ENCODE assay signal across 15 cellular contexts in the genomic region with DNA sequence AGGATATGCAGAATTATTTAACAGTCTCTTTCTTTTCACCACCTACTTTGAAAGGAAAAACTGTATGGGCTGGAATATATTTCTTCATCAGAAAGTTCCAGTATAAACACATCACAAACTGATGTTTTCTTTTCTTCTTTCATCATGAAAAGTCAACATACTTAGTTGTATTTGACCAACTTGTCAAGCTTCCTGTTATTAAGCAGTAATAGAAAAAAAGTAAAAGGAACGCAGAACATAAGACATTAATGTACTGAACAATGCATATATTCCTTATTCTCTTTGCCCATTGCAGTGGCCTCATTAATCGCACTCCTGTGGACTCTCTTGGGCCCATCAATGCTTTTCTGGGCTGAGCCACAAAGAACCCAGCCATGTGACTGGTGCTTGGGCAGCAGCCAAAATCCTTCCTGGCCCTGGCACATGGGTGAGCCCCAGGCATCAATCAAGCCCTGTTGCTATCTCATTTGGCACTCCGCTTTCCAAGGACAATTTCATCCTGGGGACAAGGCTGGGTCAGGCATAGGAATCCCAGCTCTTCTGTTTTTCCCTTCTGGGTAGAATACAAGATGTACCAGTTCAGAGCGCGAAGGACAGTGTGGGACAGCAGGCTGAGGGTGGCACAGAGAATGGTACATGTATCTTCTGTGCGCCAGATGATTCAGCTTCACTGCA. TPM values are rescaled to one million over a fixed set of nuclear protein-coding genes. Genes with fewer than 3 reads are reported as not detected.
DNase-seq lines count a peak whose midpoint lies in the region; ATAC-seq and TF ChIP-seq lines count a peak whose summit lies in the region.
"Had no signal": no experiment of that assay in that cellular context is flagged by ENCODE, and none has a peak within 500 bp of the region (broad histone marks: within the 10 kb centered on the region; RNA-seq: fewer than 3 reads in every experiment).

No MANE protein-coding gene starts in this region.

- intact Hi-C loops in tibial artery (cut with DNase I; ENCODE audit: low total_unique reads) = no loop called here

- H3K4me3 Mint-ChIP-seq in brain = no peak overlapping the region
- H3K4me3 Mint-ChIP-seq: activated T-cell treated with anti-CD3 and anti-CD28 coated beads, Interleukin-2, amount 50 U/mL, for 24 hours had no signal

- no peaks in the 10 kb centered on the region for H3K27me3 Mint-ChIP-seq in brain

- peak overlapping the region in 4 of 5 experiments; percentile 38 to 80 (median 64) for H3K27ac Mint-ChIP-seq in brain
- H3K27ac Mint-ChIP-seq: activated T-cell treated with anti-CD3 and anti-CD28 coated beads, Interleukin-2, amount 50 U/mL, for 24 hours had no signal

- H3K4me1 ChIP-seq in tibial artery = peaks cover 3 to 49% (median 19%) of the 10 kb centered on the region in 4 donors

- H3K36me3 Mint-ChIP-seq in brain = peaks cover 48% of the 10 kb centered on the region

- no peak for TF ChIP-seq CTCF in brain (conservative IDR thresholded peaks at IDR 0.05)
- no peak for TF ChIP-seq CTCF in tibial artery (IDR thresholded peaks at IDR 0.05)

- H3K9me3 Mint-ChIP-seq in brain = peaks cover 3 to 13% (median 6%) of the 10 kb centered on the region in 5 experiments

- peaks cover 37% of the 10 kb centered on the region for H3K4me1 Mint-ChIP-seq in brain

- ATAC-seq in GM19467 (IDR thresholded peaks at IDR 0.05; ENCODE audit: unreplicated experiment) = no peak
- ATAC-seq in GM21619 (IDR thresholded peaks at IDR 0.05; ENCODE audit: unreplicated experiment) = no peak

- no peak overlapping the region for H3K4me3 ChIP-seq in tibial artery
- H3K4me3 ChIP-seq: thoracic aorta had no signal

- no peaks in the 10 kb centered on the region for H3K36me3 ChIP-seq in tibial artery
- H3K36me3 ChIP-seq: thoracic aorta had no signal

- H3K27ac ChIP-seq in layer of hippocampus (ENCODE audit: low read depth, low read length) (peak overlapping the region; percentile 42), tibial artery (peak overlapping the region; percentile 25 to 52)

- H3K9me3 ChIP-seq in tibial artery = no peaks in the 10 kb centered on the region
- H3K9me3 ChIP-seq: thoracic aorta had no signal

- DNase-seq in NCI-H2081 (lab: John Stamatoyannopoulos, UW) (peak; percentile 36 to 70), NCI-H2081 treated with DMSO at 0.1 percent for 48 hours (lab: John Stamatoyannopoulos, UW) (no peak), tibial artery (peak; percentile 41 to 75), GM03348 (ENCODE audit: low spot score) (no peak)
- DNase-seq: activated T-cell treated with anti-CD3 and anti-CD28 coated beads, Interleukin-2, amount 50 U/mL, for 24 hours; DMS79; erythroblast; KG1; NCI-H526; retina had no signal

- no peaks in the 10 kb centered on the region for H3K27me3 ChIP-seq in layer of hippocampus (ENCODE audit: control insufficient read depth, insufficient read depth, low read length)
- no peaks in the 10 kb centered on the region for H3K27me3 ChIP-seq in tibial artery

RNA-seq across cellular contexts. Expression of gene RHOBTB1, which starts 42.3 kb away (rescaled TPM):
- polyA plus RNA-seq in brain (ENCODE audit: insufficient read depth, low read depth, low replicate concordance) = 3.4 TPM

Comparison
In these comparisons a context has a peak if more than half of its experiments do, and no peak if none do; other contexts are left out.
1. DNase-seq: peak in NCI-H2081 (2 of 2) and tibial artery (2 of 2); none in NCI-H2081 treated with DMSO at 0.1 percent for 48 hours (single experiment) and GM03348 (single experiment).